Comparison of ENCODE assay signal across 8 cellular contexts in the genomic region with DNA sequence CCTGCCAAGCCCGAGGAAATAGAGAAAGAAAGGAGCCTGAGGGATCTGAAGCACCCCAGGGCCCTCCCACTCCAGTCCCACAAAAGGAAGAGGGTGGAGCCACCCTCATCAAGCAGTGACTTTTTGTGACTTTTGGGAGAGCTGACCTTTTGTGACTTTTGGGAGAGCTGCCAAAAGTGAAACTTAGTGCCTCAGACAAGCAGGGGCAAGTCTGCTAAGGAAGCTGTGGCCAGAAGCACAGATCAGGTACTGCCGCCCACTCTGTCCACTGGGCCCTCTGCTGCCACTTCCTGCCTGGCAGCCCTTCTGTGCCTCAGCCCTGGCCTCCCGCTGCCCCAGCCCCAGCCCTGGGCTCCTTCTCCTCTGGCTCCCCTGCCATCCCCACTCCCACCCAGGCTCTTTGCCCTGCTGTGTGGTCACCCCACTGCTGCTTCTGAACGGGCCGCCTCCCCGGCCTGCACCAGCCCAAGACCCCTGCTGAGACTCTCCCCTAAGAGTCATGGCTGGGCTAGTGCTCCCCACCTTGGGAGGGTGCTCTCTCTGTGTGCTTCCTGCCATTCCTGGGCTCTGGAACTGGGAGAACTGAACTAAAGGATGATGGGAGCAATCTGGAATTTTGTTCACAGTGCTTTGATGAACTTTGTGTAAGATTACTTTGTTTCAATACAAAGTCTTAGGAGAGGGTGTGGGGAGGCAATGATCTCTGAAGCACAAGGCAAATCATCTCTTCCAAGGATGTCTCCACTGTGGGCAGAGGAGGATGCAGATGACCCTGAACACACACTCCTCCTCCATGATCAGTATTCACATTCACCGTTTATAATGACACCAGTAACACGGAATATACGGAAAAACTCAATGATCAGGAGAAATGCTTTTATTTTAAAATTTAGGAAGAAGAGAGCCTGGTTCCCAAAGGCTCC. TPM values are rescaled to one million over a fixed set of nuclear protein-coding genes. Genes with fewer than 3 reads are reported as not detected.
DNase-seq lines count a peak whose midpoint lies in the region; ATAC-seq and TF ChIP-seq lines count a peak whose summit lies in the region.

A gene (plus strand): TSS at position 147 of the 923 bp plus-strand sequence. CDS start 3,035 bp downstream, outside the sequence.

- H3K36me3 Mint-ChIP-seq in stimulated activated memory B cell treated with anti-CD40 and anti-IgM and Interleukin-4, amounts not matched to agents 10 μg/mL and 1 μg/mL and 100 μg/mL, for 72 hours, result no peaks in the 10 kb centered on the region

- DNase-seq in Right ventricle myocardium superior (no peak), cardiac septum (ENCODE audit: low spot score) (no peak), fibroblast of villous mesenchyme (ENCODE audit: low read depth) (peak; percentile 21), SW 1271 (lab: John Stamatoyannopoulos, UW) (no peak), NCI-H1048 (lab: John Stamatoyannopoulos, UW) (no peak), hippocampal formation (lab: John Stamatoyannopoulos, UW) (no peak)

- ATAC-seq in Right ventricle myocardium superior (ENCODE audit: poor library complexity), result peak; percentile 68
- peak; percentile 55 for ATAC-seq in stimulated activated memory B cell treated with anti-CD40 and anti-IgM and Interleukin-4, amounts not matched to agents 10 μg/mL and 1 μg/mL and 100 μg/mL, for 72 hours

- H3K27ac Mint-ChIP-seq in stimulated activated memory B cell treated with anti-CD40 and anti-IgM and Interleukin-4, amounts not matched to agents 10 μg/mL and 1 μg/mL and 100 μg/mL, for 72 hours, result peak within 1 kb of the TSS; percentile 92

- H3K4me3 Mint-ChIP-seq in stimulated activated memory B cell treated with anti-CD40 and anti-IgM and Interleukin-4, amounts not matched to agents 10 μg/mL and 1 μg/mL and 100 μg/mL, for 72 hours, result peak within 1 kb of the TSS; percentile 68

- H3K27me3 Mint-ChIP-seq in stimulated activated memory B cell treated with anti-CD40 and anti-IgM and Interleukin-4, amounts not matched to agents 10 μg/mL and 1 μg/mL and 100 μg/mL, for 72 hours, result no peaks in the 10 kb centered on the region

- no peaks in the 10 kb centered on the region for H3K9me3 Mint-ChIP-seq in stimulated activated memory B cell treated with anti-CD40 and anti-IgM and Interleukin-4, amounts not matched to agents 10 μg/mL and 1 μg/mL and 100 μg/mL, for 72 hours

- peaks cover 79% of the 10 kb centered on the region for H3K4me1 Mint-ChIP-seq in stimulated activated memory B cell treated with anti-CD40 and anti-IgM and Interleukin-4, amounts not matched to agents 10 μg/mL and 1 μg/mL and 100 μg/mL, for 72 hours

- no peak for TF ChIP-seq CTCF in fibroblast of villous mesenchyme (IDR thresholded peaks at IDR 0.05; ENCODE audit: insufficient read depth, low read depth, low read length)

- no peak within 1 kb of the TSS for H3K4me3 ChIP-seq in fibroblast of villous mesenchyme (ENCODE audit: low read depth, low read length)

- intact Hi-C loops in Right ventricle myocardium superior (cut with DNase I), result no loop called here
- intact Hi-C loops in cardiac septum (cut with DNase I), result no loop called here
- intact Hi-C loops in T-helper 1 cell treated with Interleukin-12 subunit alpha and Interleukin-12 subunit beta and Interleukin-4 antibody, amounts not matched to agents 30 ng/mL and 1 ng/mL, for 36 hours (cut with micrococcal nuclease), result loop anchor here (2.0 to 10.0 kb wide), 3 partner anchors 19 to 807 kb away; a partner anchor contains a TSS

RNA-seq across cellular contexts. Expression of the gene that starts here (rescaled TPM):
- total RNA-seq in Right ventricle myocardium superior (not detected), cardiac septum (not detected), fibroblast of villous mesenchyme (not detected in 2 replicates)
- total RNA-seq in T-helper 1 cell treated with Interleukin-12 subunit alpha and Interleukin-12 subunit beta and Interleukin-4 antibody, amounts not matched to agents 30 ng/mL and 1 ng/mL, for 36 hours, result 23.2 and 25.7 TPM in 2 replicates

Comparison
In these comparisons a context has a peak if more than half of its experiments do, and no peak if none do; other contexts are left out.
1. RNA of the gene that starts here (total RNA-seq): 23.2 to 25.7 TPM in T-helper 1 cell treated with Interleukin-12 subunit alpha and Interleukin-12 subunit beta and Interleukin-4 antibody, amounts not matched to agents 30 ng/mL and 1 ng/mL, for 36 hours; not detected in Right ventricle myocardium superior (single experiment), not detected in cardiac septum (single experiment) and not detected in fibroblast of villous mesenchyme; every median in the first group is over 10 times any median in the second.
2. Peak in ATAC-seq in Right ventricle myocardium superior; RNA of the gene not detected or under 1 TPM.
3. Peak in DNase-seq in fibroblast of villous mesenchyme; RNA of the gene not detected or under 1 TPM.